ENCODE assay signal across 8 cellular contexts in the genomic region with DNA sequence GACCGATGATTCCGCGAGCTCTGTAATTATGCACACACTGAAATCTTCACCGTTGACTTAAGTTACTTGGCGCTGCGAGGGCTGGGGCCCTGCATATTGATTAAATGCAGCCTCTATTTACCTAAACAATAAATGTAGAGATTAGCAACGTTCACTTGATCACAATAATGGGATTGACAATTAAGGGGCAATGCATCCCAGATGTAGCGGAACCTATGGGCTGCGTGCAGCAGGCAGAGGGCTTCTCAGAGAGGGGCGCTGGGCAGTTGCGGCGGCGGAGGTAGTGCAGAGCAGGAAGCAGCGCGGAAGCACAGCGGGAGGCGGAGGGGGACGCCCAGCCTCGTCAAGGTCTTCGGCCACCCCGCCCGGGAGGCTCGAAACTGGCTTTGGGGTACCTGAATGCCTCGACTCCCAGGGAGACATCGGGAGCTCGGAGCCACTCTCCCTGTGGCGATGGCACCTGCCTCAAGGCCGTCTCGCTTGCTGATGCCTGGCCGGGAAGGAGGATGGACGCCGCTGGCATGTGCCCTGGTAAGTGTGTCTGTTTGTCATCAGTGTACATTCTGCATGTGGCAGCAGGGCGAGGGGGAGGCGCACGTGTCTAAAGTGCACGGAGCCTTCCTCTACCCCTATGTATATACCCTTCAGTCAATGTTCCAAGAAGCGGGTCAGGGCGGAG. TPM values are rescaled to one million over a fixed set of nuclear protein-coding genes. Genes with fewer than 3 reads are reported as not detected.
A peak's percentile ranks its signal among the peaks of the same experiment; 100 is the strongest.
DNase-seq lines count a peak whose midpoint lies in the region; ATAC-seq, FAIRE-seq and TF ChIP-seq lines count a peak whose summit lies in the region.

No MANE protein-coding gene starts in this region.

- no peak for TF ChIP-seq RAD21 in HepG2 (CRISPR knock-in tag; IDR thresholded peaks at IDR 0.05)

- no TSS peak for BruUV-seq in MCF 10A (replicated peaks; lab: Mats Ljungman, UMichigan)
- no TSS peak for BruUV-seq in HepG2 (replicated peaks; lab: Mats Ljungman, UMichigan)

- POLR2A ChIA-PET in MCF 10A (lab: Yijun Ruan, JAX) = interaction anchor here (0.7 kb wide), 1 partner anchor 330 kb away, joined by 3 read pairs; no protein-coding TSS in a partner anchor
- POLR2A ChIA-PET in HepG2 (lab: Yijun Ruan, JAX) = no interaction called here

- DNase-seq in breast epithelium (ENCODE audit: low spot score in 2 of 2) (no peak), MCF 10A (ENCODE audit: unreplicated experiment) (no peak), astrocyte (ENCODE audit: low read depth) (no peak), HepG2 (ENCODE audit: low spot score) (no peak), upper lobe of right lung (no peak), Ammon's horn (ENCODE audit: low spot score) (no peak)

- no peak for TF ChIP-seq POLR2A in breast epithelium (IDR thresholded peaks at IDR 0.05)
- TF ChIP-seq POLR2A in HepG2 (IDR thresholded peaks at IDR 0.05; ENCODE audit: insufficient read depth in 1 of 2, low read depth in 2 of 2, low read length in 2 of 2) = no peak

- CTCF ChIA-PET in MCF 10A (lab: Yijun Ruan, JAX) (interaction anchor here (1.1 kb wide), 1 partner anchor 10 kb away, joined by 3 read pairs; no protein-coding TSS in a partner anchor), HepG2 (lab: Yijun Ruan, JAX; ENCODE audit: low intra/inter-chr PET ratio, low total read pairs) (no interaction called here)

- H3K9ac ChIP-seq in astrocyte (ENCODE audit: low read length) = no peak overlapping the region
- no peak overlapping the region for H3K9ac ChIP-seq in HepG2 (ENCODE audit: insufficient read depth, low read depth, low read length)

- H3K36me3 Mint-ChIP-seq in MCF 10A (ENCODE audit: insufficient read depth, unreplicated experiment) (peaks cover 6% of the 10 kb centered on the region), astrocyte (ENCODE audit: low read depth, unreplicated experiment) (no peaks in the 10 kb centered on the region)

- in situ Hi-C loops in HepG2 (cut with HindIII; ENCODE audit: extremely low pct_ligation_motif_present, low pct_unique_long_range_greater_than_20kb) = no loop called here

- H3K9me3 Mint-ChIP-seq in MCF 10A (ENCODE audit: unreplicated experiment) (no peaks in the 10 kb centered on the region), astrocyte (ENCODE audit: unreplicated experiment) (peaks cover 14% of the 10 kb centered on the region)

- TF ChIP-seq CTCF in breast epithelium (IDR thresholded peaks at IDR 0.05) (no peak), MCF 10A (IDR thresholded peaks at IDR 0.05; ENCODE audit: unreplicated experiment) (no peak), astrocyte (IDR thresholded peaks at IDR 0.05; ENCODE audit: insufficient read depth, low read depth, low read length) (no peak), HepG2 (CRISPR knock-in tag; IDR thresholded peaks at IDR 0.05) (no peak), upper lobe of right lung (IDR thresholded peaks at IDR 0.05) (no peak)

- peak overlapping the region; percentile 71 for H2AFZ ChIP-seq in astrocyte (ENCODE audit: low read depth, low read length)
- no peak overlapping the region for H2AFZ ChIP-seq in HepG2 (ENCODE audit: low read length)

- H3K27me3 ChIP-seq in breast epithelium (peaks cover 11 to 70% of the 10 kb centered on the region in 2 donors), astrocyte (ENCODE audit: insufficient read depth, low read length) (peaks cover 64% of the 10 kb centered on the region), HepG2 (ENCODE audit: control insufficient read depth in 1 of 2, insufficient read depth in 2 of 2, low read length in 2 of 2) (peaks cover 8 to 87% of the 10 kb centered on the region in 2 experiments), upper lobe of right lung (peaks cover 85% of the 10 kb centered on the region)

- peak overlapping the region; percentile 35 to 70 (median 46) for H3K4me3 ChIP-seq in breast epithelium
- H3K4me3 ChIP-seq in astrocyte (ENCODE audit: insufficient read depth, low read depth, low read length) = peak overlapping the region; percentile 51
- H3K4me3 ChIP-seq in HepG2 (replicated peaks in 1 of 3; ENCODE audit: insufficient read depth in 1 of 3, low read depth in 2 of 3, low read length in 3 of 3) = peak overlapping the region in 1 of 3 experiments; percentile 65; a peak in 1 of 6 replicates
- H3K4me3 ChIP-seq in upper lobe of right lung = peak overlapping the region; percentile 41

- H3K9me3 ChIP-seq in breast epithelium (no peaks in the 10 kb centered on the region), astrocyte (ENCODE audit: insufficient read depth, low read depth, low read length) (peaks cover 6% of the 10 kb centered on the region), HepG2 (ENCODE audit: low read length) (no peaks in the 10 kb centered on the region), upper lobe of right lung (no peaks in the 10 kb centered on the region)

- TF ChIP-seq EP300 in HepG2 (IDR thresholded peaks at IDR 0.05; ENCODE audit: low read depth in 2 of 2, low read length in 2 of 2) = no peak
- no peak for TF ChIP-seq EP300 in HepG2 (CRISPR knock-in tag; IDR thresholded peaks at IDR 0.05; ENCODE audit: borderline replicate concordance)

- H3K36me3 ChIP-seq in breast epithelium (no peaks in the 10 kb centered on the region), astrocyte (ENCODE audit: insufficient read depth, low read length) (no peaks in the 10 kb centered on the region), HepG2 (replicated peaks in 1 of 2; ENCODE audit: control insufficient read depth in 1 of 2, insufficient read depth in 2 of 2, low read length in 2 of 2) (no peaks in the 10 kb centered on the region), upper lobe of right lung (no peaks in the 10 kb centered on the region)

- FAIRE-seq in astrocyte (lab: Jason Lieb, UNC) (no peak), HepG2 (lab: Jason Lieb, UNC) (no peak)

- peaks cover 8% of the 10 kb centered on the region for H3K27me3 Mint-ChIP-seq in MCF 10A (ENCODE audit: insufficient read depth, unreplicated experiment)
- peaks cover 71% of the 10 kb centered on the region for H3K27me3 Mint-ChIP-seq in astrocyte (ENCODE audit: low read depth, unreplicated experiment)

- H3K4me3 Mint-ChIP-seq in MCF 10A (ENCODE audit: unreplicated experiment) (no peak overlapping the region), astrocyte (ENCODE audit: unreplicated experiment) (peak overlapping the region; percentile 17)

- WGBS in HepG2 (ENCODE audit: low lambda C conversion rate) = 57% methylated on average over 30 of the region's 38 CpGs

- H3K4me2 ChIP-seq in astrocyte (ENCODE audit: low read length) (peak overlapping the region; percentile 84), HepG2 (ENCODE audit: low read depth, low read length) (peak overlapping the region; percentile 76)

- H3K27ac Mint-ChIP-seq in MCF 10A (ENCODE audit: low read depth, unreplicated experiment) = no peak overlapping the region
- no peak overlapping the region for H3K27ac Mint-ChIP-seq in astrocyte (ENCODE audit: unreplicated experiment)

- H4K20me1 ChIP-seq in astrocyte (ENCODE audit: insufficient read depth, low read length) = peaks cover 4% of the 10 kb centered on the region
- H4K20me1 ChIP-seq in HepG2 (ENCODE audit: insufficient read depth, low read length) = no peaks in the 10 kb centered on the region; the same call in 1 of the 2 replicates

- no peaks in the 10 kb centered on the region for H3K4me1 Mint-ChIP-seq in MCF 10A (ENCODE audit: insufficient read depth, unreplicated experiment)
- H3K4me1 Mint-ChIP-seq in astrocyte (ENCODE audit: low read depth, unreplicated experiment) = peaks cover 2% of the 10 kb centered on the region

- ATAC-seq in HepG2 (peak; percentile 29), upper lobe of right lung (peak; percentile 27), GM21619 (IDR thresholded peaks at IDR 0.05; ENCODE audit: unreplicated experiment) (no peak), HG02840 (IDR thresholded peaks at IDR 0.05; ENCODE audit: low FRiP score, unreplicated experiment) (no peak)

- intact Hi-C loops in breast epithelium (cut with DNase I; ENCODE audit: low total_unique reads) (no loop called here), MCF 10A (cut with micrococcal nuclease) (no loop called here), HepG2 (cut with micrococcal nuclease; ENCODE audit: unreplicated experiment) (no loop called here), upper lobe of right lung (cut with DNase I) (no loop called here)

- peak overlapping the region in 1 of 2 donors; percentile 54 for H3K27ac ChIP-seq in breast epithelium
- no peak overlapping the region for H3K27ac ChIP-seq in astrocyte (ENCODE audit: low read depth, low read length)
- no peak overlapping the region for H3K27ac ChIP-seq in HepG2 (ENCODE audit: extremely low read length, insufficient read depth, low read length)
- H3K27ac ChIP-seq in upper lobe of right lung = no peak overlapping the region

- H3K79me2 ChIP-seq in astrocyte (ENCODE audit: insufficient read depth, low read length) (no peaks in the 10 kb centered on the region), HepG2 (ENCODE audit: insufficient read depth, low read length) (no peaks in the 10 kb centered on the region)

- peaks cover 0 to 7% of the 10 kb centered on the region in 2 donors for H3K4me1 ChIP-seq in breast epithelium
- H3K4me1 ChIP-seq in astrocyte (ENCODE audit: insufficient read depth, low read length) = peaks cover 9% of the 10 kb centered on the region
- peaks cover 35% of the 10 kb centered on the region for H3K4me1 ChIP-seq in HepG2 (ENCODE audit: insufficient read depth, low read length)
- H3K4me1 ChIP-seq in upper lobe of right lung = peaks cover 15% of the 10 kb centered on the region

RNA-seq across cellular contexts. Expression of gene SP9, which starts 7.7 kb away (rescaled TPM):
- total RNA-seq in breast epithelium (under 1 TPM in 2 of 3 donors, not detected in 1; 0.33 to 0.80 TPM), MCF 10A (2022) (not detected in 2 replicates), astrocyte (not detected in 2 replicates), HepG2 (2016; rRNA removed; fragmentation: Illumina TruSeq; extraction: Trizol) (not detected in 2 replicates), upper lobe of right lung (not detected)
- total RNA-seq in HepG2 (2016; cell fraction: cytosol; rRNA removed; fragmentation: Illumina TruSeq; extraction: Trizol; ENCODE audit: low read depth) = not detected in 2 replicates
- total RNA-seq in HepG2 (2016; cell fraction: insoluble cytoplasmic fraction; rRNA removed; fragmentation: Illumina TruSeq; extraction: Trizol) = not detected in 2 replicates
- not detected in 2 replicates for total RNA-seq in HepG2 (2016; cell fraction: membrane; rRNA removed; fragmentation: Illumina TruSeq; extraction: Trizol)
- not detected in 2 replicates for total RNA-seq in HepG2 (2016; cell fraction: nucleus; rRNA removed; fragmentation: Illumina TruSeq; extraction: Trizol)
- polyA plus RNA-seq in HepG2 (2011; rRNA removed) = not detected in 2 replicates
- polyA plus RNA-seq in HepG2 (2011; cell fraction: cytosol; rRNA removed) = not detected in 2 replicates
- not detected in 2 replicates for polyA plus RNA-seq in HepG2 (2011; cell fraction: nucleus; rRNA removed)
- 0.07 TPM in 1 of 2 replicates, not detected in the other for polyA plus RNA-seq in HepG2 (2012)
- polyA plus RNA-seq in HepG2 (2016; cell fraction: cytosol; fragmentation: Illumina TruSeq; extraction: Trizol; ENCODE audit: low read depth) = not detected in 2 replicates
- not detected in 2 replicates for polyA plus RNA-seq in HepG2 (2016; cell fraction: insoluble cytoplasmic fraction; fragmentation: Illumina TruSeq; extraction: Trizol; ENCODE audit: low read depth)
- polyA plus RNA-seq in HepG2 (2016; cell fraction: membrane; fragmentation: Illumina TruSeq; extraction: Trizol; ENCODE audit: low read depth) = not detected in 2 replicates
- not detected in 2 replicates for polyA plus RNA-seq in HepG2 (2016; cell fraction: nucleus; fragmentation: Illumina TruSeq; extraction: Trizol; ENCODE audit: insufficient read depth, low read depth)
- polyA minus RNA-seq in HepG2 (2011; rRNA and poly(A)+ RNA removed; ENCODE audit: low replicate concordance) = not detected in 2 replicates
- polyA minus RNA-seq in HepG2 (2011; cell fraction: cytosol; rRNA and poly(A)+ RNA removed) = not detected in 2 replicates
- not detected in 2 replicates for polyA minus RNA-seq in HepG2 (2011; cell fraction: nucleus; rRNA and poly(A)+ RNA removed)

Comparison
In these comparisons a context has a peak if more than half of its experiments do, and no peak if none do; other contexts are left out.
1. ATAC-seq: peak in HepG2 (single experiment) and upper lobe of right lung (single experiment); none in GM21619 (single experiment) and HG02840 (single experiment).